ENCODE assay signal across 1 cellular context in genomic region chr4:118884716-118885115, GRCh38.
TF ChIP-seq lines count a peak whose summit lies in the region.

No MANE protein-coding gene starts in this region.

TF ChIP-seq in IMR-90, 13 proteins besides CTCF, POLR2A, EP300 and RAD21:
- TF ChIP-seq MAFK (IDR thresholded peaks at IDR 0.05; ENCODE audit: low read depth, low read length) (no peak), SMC3 (IDR thresholded peaks at IDR 0.05; ENCODE audit: low read depth, low read length) (no peak), CHD1 (IDR thresholded peaks at IDR 0.05; ENCODE audit: low read depth, low read length) (no peak), ELK1 (IDR thresholded peaks at IDR 0.05; ENCODE audit: borderline replicate concordance, low read depth, low read length) (no peak), MXI1 (IDR thresholded peaks at IDR 0.05; ENCODE audit: borderline replicate concordance, low read depth, low read length) (no peak), USF2 (IDR thresholded peaks at IDR 0.05; ENCODE audit: low read depth, low read length) (no peak), FOS (IDR thresholded peaks at IDR 0.05; ENCODE audit: low read depth, low read length) (no peak), RFX5 (IDR thresholded peaks at IDR 0.05; ENCODE audit: low read depth, low read length) (no peak), BHLHE40 (IDR thresholded peaks at IDR 0.05; ENCODE audit: low read depth, low read length) (no peak), CEBPB (IDR thresholded peaks at IDR 0.05; ENCODE audit: low read depth, low read length) (no peak), RCOR1 (IDR thresholded peaks at IDR 0.05; ENCODE audit: insufficient replicate concordance, low read length) (no peak), MAZ (IDR thresholded peaks at IDR 0.05; ENCODE audit: borderline replicate concordance, low read depth, low read length) (no peak), NFE2L2 (IDR thresholded peaks at IDR 0.05; ENCODE audit: low read depth, low read length) (no peak)
